In genomic region chr22:42821386-42821785, GRCh38 we compare ENCODE assay signal across 27 cellular contexts.
"Had no signal": no experiment of that assay in that cellular context is flagged by ENCODE, and none has a peak within 500 bp of the region (broad histone marks: within the 10 kb centered on the region; RNA-seq: fewer than 3 reads in every experiment).

No MANE protein-coding gene starts in this region.

- DNase-seq: activated CD4-positive, alpha-beta memory T cell treated with anti-CD3 and anti-CD28 coated beads for 36 hours; activated CD4-positive, alpha-beta T cell treated with anti-CD3 and anti-CD28 coated beads, Interleukin-2, amount 10 ng/mL, durations not matched to agents 7 days and 5 days; activated CD4-positive, CD25-positive, alpha-beta regulatory T cell; activated CD8-positive, alpha-beta memory T cell treated with anti-CD3 and anti-CD28 coated beads for 24 hours; activated gamma-delta T cell treated with Interleukin-2 at 50 U/mL for 16 hours; activated naive CD4-positive, alpha-beta T cell treated with anti-CD3 and anti-CD28 coated beads, Interleukin-2, amount 50 U/mL, for 16 hours; activated naive CD8-positive, alpha-beta T cell treated with anti-CD3 and anti-CD28 coated beads, Interleukin-2, amount 10 ng/mL, durations not matched to agents 7 days and 5 days; activated T-cell treated with anti-CD3 and anti-CD28 coated beads for 4 hours; activated T-cell treated with anti-CD3 and anti-CD28 coated beads, Interleukin-2, amount 50 U/mL, for 48 hours; anterior cingulate cortex; KG1; NCI-H1092 treated with DMSO at 0.1 percent for 48 hours; NCI-H1417 treated with DMSO at 0.1 percent for 48 hours; NCI-H1694 treated with DMSO at 0.1 percent for 48 hours; NCI-H2029 treated with DMSO at 0.1 percent for 48 hours; NCI-H510A treated with DMSO at 0.1 percent for 48 hours; NCI-H69; NK-92 treated with Interleukin-12 subunit alpha and Interleukin-12 subunit beta, amount 100 ng/mL, for 24 hours; OCI-M1; Right ventricle myocardium superior; SJCRH30; T-helper 9 cell had no signal

- H3K27me3 ChIP-seq: adrenal gland, SJCRH30 had no signal

- H3K4me3 Mint-ChIP-seq: activated CD4-positive, alpha-beta memory T cell treated with anti-CD3 and anti-CD28 coated beads for 36 hours; activated CD4-positive, alpha-beta T cell treated with anti-CD3 and anti-CD28 coated beads, Interleukin-2, amount 10 ng/mL, durations not matched to agents 7 days and 5 days; activated naive CD8-positive, alpha-beta T cell treated with anti-CD3 and anti-CD28 coated beads, Interleukin-2, amount 10 ng/mL, durations not matched to agents 7 days and 5 days; T-helper 1 cell treated with Interleukin-12 subunit alpha and Interleukin-12 subunit beta and Interleukin-4 antibody, amounts not matched to agents 30 μg/mL and 1 μg/mL, for 36 hours had no signal

- H3K9me3 Mint-ChIP-seq: activated CD4-positive, alpha-beta T cell treated with anti-CD3 and anti-CD28 coated beads, Interleukin-2, amount 10 ng/mL, durations not matched to agents 7 days and 5 days; activated naive CD8-positive, alpha-beta T cell treated with anti-CD3 and anti-CD28 coated beads, Interleukin-2, amount 10 ng/mL, durations not matched to agents 7 days and 5 days; activated T-helper 2 cell treated with anti-CD3 and anti-CD28 coated beads, Interferon-gamma antibody, Interleukin-2, Interleukin-4, amounts not matched to agents 10 μg/mL and 5 μg/mL and 100 μg/mL, durations not matched to agents 14 hours and 24 hours and 36 hours; T-helper 1 cell treated with Interleukin-12 subunit alpha and Interleukin-12 subunit beta and Interleukin-4 antibody, amounts not matched to agents 30 μg/mL and 1 μg/mL, for 36 hours had no signal

- H3K27ac Mint-ChIP-seq: activated CD4-positive, alpha-beta memory T cell treated with anti-CD3 and anti-CD28 coated beads for 36 hours; activated CD4-positive, alpha-beta T cell treated with anti-CD3 and anti-CD28 coated beads, Interleukin-2, amount 10 ng/mL, durations not matched to agents 7 days and 5 days; activated naive CD8-positive, alpha-beta T cell treated with anti-CD3 and anti-CD28 coated beads, Interleukin-2, amount 10 ng/mL, durations not matched to agents 7 days and 5 days; activated T-helper 2 cell treated with anti-CD3 and anti-CD28 coated beads, Interferon-gamma antibody, Interleukin-2, Interleukin-4, amounts not matched to agents 10 μg/mL and 5 μg/mL and 100 μg/mL, durations not matched to agents 14 hours and 24 hours and 36 hours; T-helper 1 cell treated with Interleukin-12 subunit alpha and Interleukin-12 subunit beta and Interleukin-4 antibody, amounts not matched to agents 30 μg/mL and 1 μg/mL, for 36 hours had no signal

- ATAC-seq: Panc1 had no signal

- H3K27ac ChIP-seq: RWPE1, SJCRH30 had no signal

- H3K27me3 Mint-ChIP-seq: activated CD4-positive, alpha-beta memory T cell treated with anti-CD3 and anti-CD28 coated beads for 36 hours; activated CD4-positive, alpha-beta T cell treated with anti-CD3 and anti-CD28 coated beads, Interleukin-2, amount 10 ng/mL, durations not matched to agents 7 days and 5 days; activated naive CD8-positive, alpha-beta T cell treated with anti-CD3 and anti-CD28 coated beads, Interleukin-2, amount 10 ng/mL, durations not matched to agents 7 days and 5 days had no signal

- H3K9me3 ChIP-seq: adrenal gland, SJCRH30 had no signal

- H3K4me3 ChIP-seq: adrenal gland, SJCRH30 had no signal

- H3K4me1 ChIP-seq: SJCRH30 had no signal
